ENCODE assay signal across 16 cellular contexts in the genomic region with DNA sequence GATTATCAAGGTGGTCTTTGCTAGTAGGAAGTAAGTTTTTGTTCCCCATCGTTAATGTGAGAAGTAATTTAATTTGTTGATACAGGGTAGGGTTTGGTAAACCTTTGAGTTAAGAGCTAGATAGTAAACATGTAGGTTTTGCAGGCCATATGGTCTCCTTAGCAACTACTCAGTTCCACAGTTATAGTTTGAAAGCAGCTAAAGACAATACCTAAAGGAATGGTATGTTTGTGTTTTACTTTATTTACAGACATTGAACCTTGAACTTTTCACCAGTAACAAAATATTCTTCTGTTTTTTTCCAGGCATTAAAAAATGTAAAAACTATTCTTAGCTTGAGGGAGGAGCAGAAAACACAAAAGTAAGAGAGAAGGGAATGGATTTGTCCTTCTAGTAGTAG. TPM values are rescaled to one million over a fixed set of nuclear protein-coding genes. Genes with fewer than 3 reads are reported as not detected.
DNase-seq lines count a peak whose midpoint lies in the region; ATAC-seq and TF ChIP-seq lines count a peak whose summit lies in the region.
"Had no signal": no experiment of that assay in that cellular context is flagged by ENCODE, and none has a peak within 500 bp of the region (broad histone marks: within the 10 kb centered on the region; RNA-seq: fewer than 3 reads in every experiment).

No MANE protein-coding gene starts in this region.

- H3K4me1 ChIP-seq in A673 (ENCODE audit: insufficient read depth, low read length, poor library complexity, severe bottlenecking), result peaks cover 6% of the 10 kb centered on the region
- H3K4me1 ChIP-seq in osteoblast (ENCODE audit: insufficient read depth, low read length), result peaks cover 10% of the 10 kb centered on the region

- H3K27me3 ChIP-seq in A673 (replicated peaks; ENCODE audit: insufficient read depth, low read depth, low read length, poor library complexity) (no peaks in the 10 kb centered on the region), neural cell (ENCODE audit: insufficient read depth, low read depth, low read length) (no peaks in the 10 kb centered on the region), osteoblast (ENCODE audit: insufficient read depth, low read length) (no peaks in the 10 kb centered on the region)

- TF ChIP-seq EP300 in neural cell (conservative IDR thresholded peaks at IDR 0.05; ENCODE audit: poor library complexity, severe bottlenecking), result no peak

- peak overlapping the region; percentile 76 for H3K27ac ChIP-seq in A673 (ENCODE audit: low read depth, low read length, poor library complexity, severe bottlenecking)
- no peak overlapping the region for H3K27ac ChIP-seq in neural cell (ENCODE audit: low read length)
- H3K27ac ChIP-seq in osteoblast (ENCODE audit: low read depth, low read length), result no peak overlapping the region

- ATAC-seq in GM18498 (IDR thresholded peaks at IDR 0.05; ENCODE audit: unreplicated experiment), result no peak

- H3K4me3 ChIP-seq in A673 (ENCODE audit: low read depth, low read length, poor library complexity, severe bottlenecking) (no peak overlapping the region), neural cell (ENCODE audit: low read length) (peak overlapping the region; percentile 79), osteoblast (ENCODE audit: insufficient read depth, low read length) (no peak overlapping the region)

- CTCF ChIA-PET in A673 (lab: Charles Lee), result no interaction called here

- no peak overlapping the region for H3K4me2 ChIP-seq in neural cell (ENCODE audit: low read length)
- H3K4me2 ChIP-seq in osteoblast (ENCODE audit: insufficient read depth, low read length), result no peak overlapping the region

- H3K9me3 ChIP-seq in A673 (ENCODE audit: low read depth, low read length, poor library complexity, severe bottlenecking) (no peaks in the 10 kb centered on the region), neural cell (ENCODE audit: low read length) (no peaks in the 10 kb centered on the region), osteoblast (ENCODE audit: low read depth, low read length) (no peaks in the 10 kb centered on the region)
- H3K9me3 ChIP-seq: thoracic aorta had no signal

- H3K4me3 Mint-ChIP-seq in brain, result peak overlapping the region; percentile 97 to 99 (median 98)

- no peak for TF ChIP-seq RAD21 in neural cell (conservative IDR thresholded peaks at IDR 0.05)

- H3K9ac ChIP-seq in neural cell (ENCODE audit: low read length), result no peak overlapping the region

- peaks cover 3% of the 10 kb centered on the region for H3K27me3 Mint-ChIP-seq in brain

- intact Hi-C loops in A673 (cut with micrococcal nuclease; ENCODE audit: unreplicated experiment), result no loop called here

- POLR2A ChIA-PET in A673 (lab: Charles Lee; ENCODE audit: low non-redundant PET), result no interaction called here

- H4K20me1 ChIP-seq in neural cell (ENCODE audit: insufficient read depth) (no peaks in the 10 kb centered on the region), osteoblast (ENCODE audit: insufficient read depth, low read length) (no peaks in the 10 kb centered on the region)

- H3F3A ChIP-seq in neural cell (ENCODE audit: insufficient read depth, low read length, poor library complexity, severe bottlenecking), result no peaks in the 10 kb centered on the region

- TF ChIP-seq CTCF in A673 (conservative IDR thresholded peaks at IDR 0.05; ENCODE audit: low read depth, low read length) (no peak), brain (conservative IDR thresholded peaks at IDR 0.05) (no peak), neural cell (IDR thresholded peaks at IDR 0.05; ENCODE audit: poor library complexity, severe bottlenecking) (no peak), osteoblast (IDR thresholded peaks at IDR 0.05; ENCODE audit: extremely low read depth, low read depth, low read length) (no peak)

- DNase-seq in A673 (ENCODE audit: low spot score), result no peak
- peak; percentile 15 for DNase-seq in G401 (ENCODE audit: low spot score)
- DNase-seq in osteoblast (ENCODE audit: insufficient read length, low spot score, missing footprints), result no peak
- DNase-seq in D341Med (ENCODE audit: low spot score), result no peak
- no peak for DNase-seq in NCI-H1436 (lab: John Stamatoyannopoulos, UW)
- DNase-seq: activated CD4-positive, alpha-beta T cell treated with anti-CD3 and anti-CD28 coated beads, Interleukin-2, amount 50 U/mL, for 4 hours; activated naive CD4-positive, alpha-beta T cell treated with anti-CD3 and anti-CD28 coated beads, Interleukin-2, amount 50 U/mL, for 16 hours; AML-193; DMS53; NCI-H2029 treated with DMSO at 0.1 percent for 48 hours; NCI-H526 treated with DMSO at 0.1 percent for 48 hours; SW 1271 had no signal

- peaks cover 3% of the 10 kb centered on the region for H3K79me2 ChIP-seq in neural cell (replicated peaks; ENCODE audit: insufficient read depth, low read length)
- H3K79me2 ChIP-seq in osteoblast (ENCODE audit: insufficient read depth, low read length), result peaks cover 21% of the 10 kb centered on the region

- peak overlapping the region in 4 of 5 experiments; percentile 39 to 99 (median 98) for H3K27ac Mint-ChIP-seq in brain

- peaks cover 39% of the 10 kb centered on the region for H3K4me1 Mint-ChIP-seq in brain

- H3K9me2 ChIP-seq in neural cell (ENCODE audit: insufficient read depth, low read length), result no peaks in the 10 kb centered on the region

- peaks cover 10 to 48% (median 35%) of the 10 kb centered on the region in 5 experiments for H3K9me3 Mint-ChIP-seq in brain

- peaks cover 53% of the 10 kb centered on the region for H3K36me3 Mint-ChIP-seq in brain

- H2AFZ ChIP-seq in neural cell (ENCODE audit: low read depth, low read length) (no peak overlapping the region), osteoblast (ENCODE audit: low read length) (no peak overlapping the region)

- BruUV-seq in A673 (replicated peaks; lab: Mats Ljungman, UMichigan), result no TSS peak

- in situ Hi-C loops in G401 (cut with HindIII; ENCODE audit: low sequenced_read_pairs), result no loop called here

- H3K36me3 ChIP-seq in A673 (ENCODE audit: insufficient read depth, low read length, poor library complexity, severe bottlenecking) (no peaks in the 10 kb centered on the region), neural cell (ENCODE audit: insufficient read depth, low read length) (no peaks in the 10 kb centered on the region), osteoblast (ENCODE audit: insufficient read depth, low read length) (no peaks in the 10 kb centered on the region)
- H3K36me3 ChIP-seq: thoracic aorta had no signal

TF ChIP-seq in neural cell, 6 proteins besides CTCF, POLR2A, EP300 and RAD21:
- no peak for TF ChIP-seq MXI1 (conservative IDR thresholded peaks at IDR 0.05; ENCODE audit: poor library complexity, severe bottlenecking)
- no peak for TF ChIP-seq EZH2 (IDR thresholded peaks at IDR 0.05; ENCODE audit: borderline replicate concordance, insufficient read depth, low read length, poor library complexity, severe bottlenecking)
- no peak for TF ChIP-seq TAF1 (IDR thresholded peaks at IDR 0.05; ENCODE audit: low read depth)
- TF ChIP-seq, protein P1, sequence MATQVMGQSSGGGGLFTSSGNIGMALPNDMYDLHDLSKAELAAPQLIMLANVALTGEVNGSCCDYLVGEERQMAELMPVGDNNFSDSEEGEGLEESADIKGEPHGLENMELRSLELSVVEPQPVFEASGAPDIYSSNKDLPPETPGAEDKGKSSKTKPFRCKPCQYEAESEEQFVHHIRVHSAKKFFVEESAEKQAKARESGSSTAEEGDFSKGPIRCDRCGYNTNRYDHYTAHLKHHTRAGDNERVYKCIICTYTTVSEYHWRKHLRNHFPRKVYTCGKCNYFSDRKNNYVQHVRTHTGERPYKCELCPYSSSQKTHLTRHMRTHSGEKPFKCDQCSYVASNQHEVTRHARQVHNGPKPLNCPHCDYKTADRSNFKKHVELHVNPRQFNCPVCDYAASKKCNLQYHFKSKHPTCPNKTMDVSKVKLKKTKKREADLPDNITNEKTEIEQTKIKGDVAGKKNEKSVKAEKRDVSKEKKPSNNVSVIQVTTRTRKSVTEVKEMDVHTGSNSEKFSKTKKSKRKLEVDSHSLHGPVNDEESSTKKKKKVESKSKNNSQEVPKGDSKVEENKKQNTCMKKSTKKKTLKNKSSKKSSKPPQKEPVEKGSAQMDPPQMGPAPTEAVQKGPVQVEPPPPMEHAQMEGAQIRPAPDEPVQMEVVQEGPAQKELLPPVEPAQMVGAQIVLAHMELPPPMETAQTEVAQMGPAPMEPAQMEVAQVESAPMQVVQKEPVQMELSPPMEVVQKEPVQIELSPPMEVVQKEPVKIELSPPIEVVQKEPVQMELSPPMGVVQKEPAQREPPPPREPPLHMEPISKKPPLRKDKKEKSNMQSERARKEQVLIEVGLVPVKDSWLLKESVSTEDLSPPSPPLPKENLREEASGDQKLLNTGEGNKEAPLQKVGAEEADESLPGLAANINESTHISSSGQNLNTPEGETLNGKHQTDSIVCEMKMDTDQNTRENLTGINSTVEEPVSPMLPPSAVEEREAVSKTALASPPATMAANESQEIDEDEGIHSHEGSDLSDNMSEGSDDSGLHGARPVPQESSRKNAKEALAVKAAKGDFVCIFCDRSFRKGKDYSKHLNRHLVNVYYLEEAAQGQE (IDR thresholded peaks at IDR 0.05; ENCODE audit: borderline replicate concordance), result no peak
- TF ChIP-seq SMC3 (conservative IDR thresholded peaks at IDR 0.05; ENCODE audit: poor library complexity), result no peak
- no peak for TF ChIP-seq POLR2AphosphoS5 (IDR thresholded peaks at IDR 0.05)
TF ChIP-seq in neural cell: peak in this region for 0.

RNA-seq across cellular contexts. Expression of a gene that starts 1.7 kb away (rescaled TPM):
- 18.4 and 20.8 TPM in 2 replicates for total RNA-seq in A673 (2021)
- 1.0 and 5.3 TPM in 2 replicates for total RNA-seq in G401 (2014; rRNA removed; shearing (Covaris generic))
- polyA plus RNA-seq in brain (ENCODE audit: insufficient read depth, low read depth, low replicate concordance), result 20.9 TPM
- 11.8 and 13.4 TPM in 2 replicates for polyA plus RNA-seq in neural cell
- polyA minus RNA-seq in neural cell, result 18.5 and 19.3 TPM in 2 replicates
- total RNA-seq in osteoblast, result 10.0 and 12.3 TPM in 2 replicates
